In genomic region chr13:109785141-109785891, GRCh38 we compare ENCODE assay signal across 8 cellular contexts. TPM values are rescaled to one million over a fixed set of nuclear protein-coding genes. Genes with fewer than 3 reads are reported as not detected.
A peak's percentile ranks its signal among the peaks of the same experiment; 100 is the strongest.
DNase-seq lines count a peak whose midpoint lies in the region; ATAC-seq, FAIRE-seq and TF ChIP-seq lines count a peak whose summit lies in the region.

No MANE protein-coding gene starts in this region.

- in situ Hi-C loops in astrocyte of the cerebellum (cut with HindIII; ENCODE audit: low sequenced_read_pairs): no loop called here

- peak overlapping the region; percentile 91 for H3K4me2 ChIP-seq in smooth muscle cell

- H3K4me3 ChIP-seq in BE2C (ENCODE audit: low read depth, low read length): peak overlapping the region; percentile 77
- peak overlapping the region; percentile 77 for H3K4me3 ChIP-seq in astrocyte of the cerebellum (ENCODE audit: low read depth, low read length)
- peak overlapping the region; percentile 70 for H3K4me3 ChIP-seq in iPS-18c (ENCODE audit: insufficient read depth, low read depth, low read length)
- peak overlapping the region; percentile 61 for H3K4me3 ChIP-seq in smooth muscle cell

- TF ChIP-seq CTCF in BE2C (IDR thresholded peaks at IDR 0.05; ENCODE audit: low read depth, low read length): no peak
- TF ChIP-seq CTCF in astrocyte of the cerebellum (IDR thresholded peaks at IDR 0.05; ENCODE audit: low read depth, low read length, missing control alignments): no peak
- no peak for TF ChIP-seq CTCF in smooth muscle cell (IDR thresholded peaks at IDR 0.05; ENCODE audit: borderline replicate concordance, insufficient read depth, poor library complexity, severe bottlenecking)

- no peaks in the 10 kb centered on the region for H3K9me3 ChIP-seq in BE2C
- no peaks in the 10 kb centered on the region for H3K9me3 ChIP-seq in iPS-18c (ENCODE audit: control insufficient read depth, insufficient read depth, low read length)
- no peaks in the 10 kb centered on the region for H3K9me3 ChIP-seq in smooth muscle cell (replicated peaks; ENCODE audit: low read depth)

- H3K27me3 ChIP-seq in BE2C: peaks cover 30% of the 10 kb centered on the region
- peaks cover 18% of the 10 kb centered on the region for H3K27me3 ChIP-seq in smooth muscle cell (ENCODE audit: low read depth)

- 2% methylated on average over 92 of the region's 98 CpGs for WGBS in smooth muscle cell (ENCODE audit: low lambda C conversion rate)

- no peaks in the 10 kb centered on the region for H3K79me2 ChIP-seq in smooth muscle cell (ENCODE audit: low read depth)

- H3K4me1 ChIP-seq in BE2C (peaks cover 4% of the 10 kb centered on the region; the same call in 1 of the 2 replicates), smooth muscle cell (ENCODE audit: low read depth) (peaks cover 7% of the 10 kb centered on the region)

- DNase-seq in BE2C (peak; percentile 63), SHP77 (lab: John Stamatoyannopoulos, UW) (peak; percentile 50 to 67), astrocyte of the cerebellum (ENCODE audit: low read depth) (no peak), smooth muscle cell (lab: John Stamatoyannopoulos, UW; ENCODE audit: unreplicated experiment) (no peak), GM12891 (ENCODE audit: insufficient read length, low spot score) (no peak), middle frontal gyrus (ENCODE audit: extremely low spot score, low spot score) (no peak)

- H2AFZ ChIP-seq in smooth muscle cell (ENCODE audit: low read depth): no peak overlapping the region

- peaks cover 3% of the 10 kb centered on the region for H3F3A ChIP-seq in smooth muscle cell (ENCODE audit: low read depth)

- peaks cover 14% of the 10 kb centered on the region for H3K36me3 ChIP-seq in BE2C
- H3K36me3 ChIP-seq in smooth muscle cell (ENCODE audit: low read depth): no peaks in the 10 kb centered on the region

- H4K20me1 ChIP-seq in smooth muscle cell (ENCODE audit: low read depth): peaks cover 4% of the 10 kb centered on the region

- no peak for FAIRE-seq in GM12891 (lab: Jason Lieb, UNC)

- peak overlapping the region; percentile 22 for H3K9ac ChIP-seq in smooth muscle cell (ENCODE audit: low read depth)

- peak; percentile 2 for ATAC-seq in HG03045 (IDR thresholded peaks at IDR 0.05; ENCODE audit: unreplicated experiment)

- H3K27ac ChIP-seq in smooth muscle cell (ENCODE audit: low read depth): no peak overlapping the region

- no peak for TF ChIP-seq POLR2A in GM12891 (IDR thresholded peaks at IDR 0.05; ENCODE audit: low read depth, low read length)

TF ChIP-seq in GM12891, 5 proteins besides CTCF, POLR2A, EP300 and RAD21:
- TF ChIP-seq POLR2AphosphoS5 (IDR thresholded peaks at IDR 0.05; ENCODE audit: low read depth, low read length) (no peak), PAX5 (IDR thresholded peaks at IDR 0.05; ENCODE audit: insufficient read depth, low read length, severe bottlenecking) (no peak), SPI1 (IDR thresholded peaks at IDR 0.05; ENCODE audit: low read depth, low read length) (no peak), POU2F2 (IDR thresholded peaks at IDR 0.05; ENCODE audit: low read depth, low read length) (no peak), TAF1 (IDR thresholded peaks at IDR 0.05; ENCODE audit: low read depth, low read length) (no peak)

RNA-seq across cellular contexts. Expression of gene IRS2, which starts 1.1 kb away (rescaled TPM):
- 28.7 TPM for polyA plus RNA-seq in BE2C (2012; ENCODE audit: insufficient read depth, insufficient read length, low read depth)
- total RNA-seq in smooth muscle cell: 0.72 and 0.90 TPM in 2 replicates
- 1.2 and 1.7 TPM in 2 replicates for polyA plus RNA-seq in smooth muscle cell
- 0.01 TPM for polyA plus RNA-seq in GM12891 (2012; ENCODE audit: low read depth, missing spikeins)

Comparison
In these comparisons a context has a peak if more than half of its experiments do, and no peak if none do; other contexts are left out.
1. DNase-seq: peak in BE2C (single experiment) and SHP77 (2 of 2); none in astrocyte of the cerebellum (single experiment), smooth muscle cell (single experiment), GM12891 (single experiment) and middle frontal gyrus (single experiment).
2. Peak in every context shown above with its lines, with median percentiles within 50 percentile points of each other: H3K4me3 ChIP-seq.